Comparison of ENCODE assay signal across 14 cellular contexts in genomic region chr1:58909162-58909560, GRCh38.
DNase-seq lines count a peak whose midpoint lies in the region; ATAC-seq and TF ChIP-seq lines count a peak whose summit lies in the region.
"Had no signal": no experiment of that assay in that cellular context is flagged by ENCODE, and none has a peak within 500 bp of the region (broad histone marks: within the 10 kb centered on the region; RNA-seq: fewer than 3 reads in every experiment).

No MANE protein-coding gene starts in this region.

- no peaks in the 10 kb centered on the region for H3K36me3 ChIP-seq in GM23248 (ENCODE audit: low read depth)
- no peaks in the 10 kb centered on the region for H3K36me3 ChIP-seq in tibial nerve
- H3K36me3 ChIP-seq: sigmoid colon had no signal

- no peak overlapping the region for H2AFZ ChIP-seq in GM23248

- H3K4me1 ChIP-seq in GM23248 (ENCODE audit: insufficient read depth) (peaks cover 30% of the 10 kb centered on the region), tibial nerve (peaks cover 0 to 27% (median 6%) of the 10 kb centered on the region in 4 donors)

- ATAC-seq in HG02884 (IDR thresholded peaks at IDR 0.05; ENCODE audit: unreplicated experiment), result no peak
- ATAC-seq: naive thymus-derived CD8-positive, alpha-beta T cell had no signal

- H3K9ac ChIP-seq in GM23248, result no peak overlapping the region

- no peak for TF ChIP-seq EP300 in tibial nerve (IDR thresholded peaks at IDR 0.05)

- H3K79me2 ChIP-seq in GM23248 (ENCODE audit: insufficient read depth), result no peaks in the 10 kb centered on the region

- H3K4me2 ChIP-seq in GM23248 (ENCODE audit: unreplicated experiment), result peak overlapping the region; percentile 65

- no peaks in the 10 kb centered on the region for H4K20me1 ChIP-seq in GM23248 (ENCODE audit: insufficient read depth)

- peak; percentile 91 for DNase-seq in GM23248
- DNase-seq in RPMI7951 (ENCODE audit: low read depth), result peak; percentile 78
- DNase-seq in epithelial cell of esophagus (ENCODE audit: low read depth), result peak; percentile 93
- peak; percentile 68 for DNase-seq in renal cortical epithelial cell (ENCODE audit: low read depth)
- DNase-seq in tibial nerve (ENCODE audit: low spot score in 2 of 2), result no peak
- DNase-seq in NCI-H69 (lab: John Stamatoyannopoulos, UW), result no peak
- DNase-seq: activated CD4-positive, alpha-beta T cell treated with anti-CD3 and anti-CD28 coated beads, Interleukin-2, amount 50 U/mL, for 48 hours; activated naive CD4-positive, alpha-beta T cell; foreskin melanocyte; naive thymus-derived CD8-positive, alpha-beta T cell; NCI-H345; sigmoid colon; T-helper 9 cell had no signal

- H3K9me3 ChIP-seq in GM23248 (ENCODE audit: low read depth), result no peaks in the 10 kb centered on the region
- H3K9me3 ChIP-seq in tibial nerve, result no peaks in the 10 kb centered on the region
- H3K9me3 ChIP-seq: sigmoid colon had no signal

- no peak for TF ChIP-seq CTCF in epithelial cell of esophagus (IDR thresholded peaks at IDR 0.05; ENCODE audit: insufficient read depth, low read depth, low read length, missing control alignments)
- no peak for TF ChIP-seq CTCF in tibial nerve (IDR thresholded peaks at IDR 0.05)

- no peaks in the 10 kb centered on the region for H3K9me2 ChIP-seq in GM23248 (ENCODE audit: insufficient read depth)

- H3K4me3 ChIP-seq in GM23248 (0 out of 2 replicates have a peak overlapping the region, but pooled peaks have one; percentile 6), epithelial cell of esophagus (ENCODE audit: low read length) (no peak overlapping the region), tibial nerve (no peak overlapping the region)
- H3K4me3 ChIP-seq: sigmoid colon had no signal

- H3K27ac ChIP-seq in GM23248 (peak overlapping the region; percentile 52), tibial nerve (no peak overlapping the region)
- H3K27ac ChIP-seq: sigmoid colon had no signal

- TF ChIP-seq POLR2A in tibial nerve (IDR thresholded peaks at IDR 0.05), result no peak

- in situ Hi-C loops in GM23248 (cut with MboI), result no loop called here

- H3K27me3 ChIP-seq in GM23248 (replicated peaks; ENCODE audit: insufficient read depth) (no peaks in the 10 kb centered on the region), tibial nerve (no peaks in the 10 kb centered on the region)
- H3K27me3 ChIP-seq: sigmoid colon had no signal

- 0 to 3% methylated on average over 1 of the region's 1 CpG for WGBS in GM23248 (ENCODE audit: low coverage in 1 of 2, low lambda C conversion rate in 2 of 2, missing lambda C conversion rate in 2 of 2), 2 experiments
- WGBS in tibial nerve, 2 donors, result 86 to 95% methylated on average over 1 of the region's 1 CpG

- H3F3A ChIP-seq in GM23248 (ENCODE audit: insufficient read depth), result peaks cover 33% of the 10 kb centered on the region

Comparison
In these comparisons a context has a peak if more than half of its experiments do, and no peak if none do; other contexts are left out.
1. DNase-seq: peak in GM23248 (single experiment), RPMI7951 (single experiment), epithelial cell of esophagus (single experiment) and renal cortical epithelial cell (single experiment); none in tibial nerve (0 of 2) and NCI-H69 (single experiment).